ENCODE assay signal across 2 cellular contexts in the genomic region with DNA sequence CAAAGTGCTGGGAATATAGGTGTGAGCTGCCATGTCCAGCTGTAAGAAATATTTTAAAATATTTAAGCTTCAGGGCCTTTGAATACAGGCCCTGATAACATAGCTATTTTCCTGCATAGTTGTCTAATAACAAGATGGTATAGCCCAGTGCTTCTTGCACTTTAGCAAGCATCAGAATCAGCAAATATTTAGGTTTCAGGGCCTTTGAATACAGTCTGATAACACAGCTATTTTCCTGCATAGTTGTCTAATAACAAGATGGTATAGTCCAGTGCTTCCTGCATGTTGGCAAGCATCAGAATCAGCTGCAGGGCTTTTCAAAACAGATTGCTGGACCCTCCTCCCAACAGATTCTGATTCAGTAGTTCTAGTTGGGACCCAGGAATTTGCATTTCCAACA.
TF ChIP-seq lines count a peak whose summit lies in the region.

No MANE protein-coding gene starts in this region.

TF ChIP-seq in GM23338, 12 proteins besides CTCF, POLR2A, EP300 and RAD21:
- no peak for TF ChIP-seq CREB1 (CRISPR knock-in tag; IDR thresholded peaks at IDR 0.05; ENCODE audit: low read depth)
- no peak for TF ChIP-seq POLR2AphosphoS5 (IDR thresholded peaks at IDR 0.05; ENCODE audit: low read depth)
TF ChIP-seq in GM23338: peak in this region for 0.

TF ChIP-seq in IMR-90, 13 proteins besides CTCF, POLR2A, EP300 and RAD21:
- no peak for TF ChIP-seq MAZ (IDR thresholded peaks at IDR 0.05; ENCODE audit: borderline replicate concordance, low read depth, low read length)
- TF ChIP-seq CEBPB (IDR thresholded peaks at IDR 0.05; ENCODE audit: low read depth, low read length), result no peak
- TF ChIP-seq SMC3 (IDR thresholded peaks at IDR 0.05; ENCODE audit: low read depth, low read length), result no peak
- TF ChIP-seq MXI1 (IDR thresholded peaks at IDR 0.05; ENCODE audit: borderline replicate concordance, low read depth, low read length), result no peak
- TF ChIP-seq MAFK (IDR thresholded peaks at IDR 0.05; ENCODE audit: low read depth, low read length), result no peak
- no peak for TF ChIP-seq ELK1 (IDR thresholded peaks at IDR 0.05; ENCODE audit: borderline replicate concordance, low read depth, low read length)
- no peak for TF ChIP-seq RCOR1 (IDR thresholded peaks at IDR 0.05; ENCODE audit: insufficient replicate concordance, low read length)
- TF ChIP-seq, protein P1, sequence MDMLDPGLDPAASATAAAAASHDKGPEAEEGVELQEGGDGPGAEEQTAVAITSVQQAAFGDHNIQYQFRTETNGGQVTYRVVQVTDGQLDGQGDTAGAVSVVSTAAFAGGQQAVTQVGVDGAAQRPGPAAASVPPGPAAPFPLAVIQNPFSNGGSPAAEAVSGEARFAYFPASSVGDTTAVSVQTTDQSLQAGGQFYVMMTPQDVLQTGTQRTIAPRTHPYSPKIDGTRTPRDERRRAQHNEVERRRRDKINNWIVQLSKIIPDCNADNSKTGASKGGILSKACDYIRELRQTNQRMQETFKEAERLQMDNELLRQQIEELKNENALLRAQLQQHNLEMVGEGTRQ (IDR thresholded peaks at IDR 0.05; ENCODE audit: low read depth, low read length), result no peak
- no peak for TF ChIP-seq CHD1 (IDR thresholded peaks at IDR 0.05; ENCODE audit: low read depth, low read length)
- no peak for TF ChIP-seq RFX5 (IDR thresholded peaks at IDR 0.05; ENCODE audit: low read depth, low read length)
- TF ChIP-seq NFE2L2 (IDR thresholded peaks at IDR 0.05; ENCODE audit: low read depth, low read length), result no peak
- TF ChIP-seq FOS (IDR thresholded peaks at IDR 0.05; ENCODE audit: low read depth, low read length), result no peak
- TF ChIP-seq BHLHE40 (IDR thresholded peaks at IDR 0.05; ENCODE audit: low read depth, low read length), result no peak
